Comparison of ENCODE assay signal across 9 cellular contexts in genomic region chr6:41937881-41938574, GRCh38. TPM values are rescaled to one million over a fixed set of nuclear protein-coding genes. Genes with fewer than 3 reads are reported as not detected.
A peak's percentile ranks its signal among the peaks of the same experiment; 100 is the strongest.
DNase-seq lines count a peak whose midpoint lies in the region; ATAC-seq and TF ChIP-seq lines count a peak whose summit lies in the region.
"Had no signal": no experiment of that assay in that cellular context is flagged by ENCODE, and none has a peak within 500 bp of the region (broad histone marks: within the 10 kb centered on the region; RNA-seq: fewer than 3 reads in every experiment).

No MANE protein-coding gene starts in this region.

- ATAC-seq in GM21576 (IDR thresholded peaks at IDR 0.05; ENCODE audit: unreplicated experiment) = no peak

- peak overlapping the region; percentile 57 for H3K27ac ChIP-seq in adipose tissue (ENCODE audit: low read depth, low read length)
- peak overlapping the region in 1 of 2 donors; percentile 87 for H3K27ac ChIP-seq in coronary artery

- no peak for TF ChIP-seq CTCF in coronary artery (IDR thresholded peaks at IDR 0.05)

- WGBS in adipose tissue, 3 donors = 30 to 68% (median 34%) methylated on average over 4 of the region's 4 CpGs

- DNase-seq in CMK (ENCODE audit: low read depth) (peak; percentile 68), myocyte (ENCODE audit: low read depth) (peak; percentile 84), superior temporal gyrus (ENCODE audit: extremely low spot score) (no peak), hippocampal formation (lab: John Stamatoyannopoulos, UW) (no peak), coronary artery (ENCODE audit: low spot score) (no peak)

- H3K4me3 ChIP-seq in coronary artery = no peak overlapping the region
- H3K4me3 ChIP-seq: ovary had no signal

TF ChIP-seq in PFSK-1, 5 proteins besides CTCF, POLR2A, EP300 and RAD21:
- TF ChIP-seq POLR2AphosphoS5 (IDR thresholded peaks at IDR 0.05; ENCODE audit: low read depth, low read length) (peak; percentile 24; the same call in 1 of the 2 replicates), FOXP2 (optimal IDR thresholded peaks at IDR 0.05; ENCODE audit: borderline replicate concordance, extremely low read depth, extremely low read length, insufficient read depth) (no peak)

RNA-seq across cellular contexts. Expression of gene CCND3, which starts 3.6 kb away (rescaled TPM):
- 42.9 TPM for polyA plus RNA-seq in PFSK-1 (2012; ENCODE audit: insufficient read length, low read depth)
- 100 to 1,000 TPM in 1 of 3 donors, 10 to 100 TPM in 2; 35.5 to 146 (median 95.9) TPM for polyA plus RNA-seq in adipose tissue
- 169 and 170 TPM in 2 replicates for total RNA-seq in myocyte
- 75.7 TPM for polyA plus RNA-seq in myocyte (2012)

RNA-seq across cellular contexts. Expression of gene BYSL, which starts 16.7 kb away (rescaled TPM):
- polyA plus RNA-seq in PFSK-1 (2012; ENCODE audit: insufficient read length, low read depth) = 149 TPM
- polyA plus RNA-seq in adipose tissue = 10 to 100 TPM in 2 of 3 donors, 1 to 10 TPM in 1; 9.3 to 32.7 (median 12.0) TPM
- total RNA-seq in myocyte = 28.1 and 28.3 TPM in 2 replicates
- 28.8 TPM for polyA plus RNA-seq in myocyte (2012)

RNA-seq across cellular contexts. Expression of gene MED20, which starts 17.1 kb away (rescaled TPM):
- polyA plus RNA-seq in PFSK-1 (2012; ENCODE audit: insufficient read length, low read depth) = 9.2 TPM
- polyA plus RNA-seq in adipose tissue = 1 to 10 TPM; 5.3 to 8.1 (median 7.0) TPM
- total RNA-seq in myocyte = 26.4 and 27.3 TPM in 2 replicates
- 27.3 TPM for polyA plus RNA-seq in myocyte (2012)

RNA-seq across cellular contexts. Expression of gene USP49, which starts 42.9 kb away (rescaled TPM):
- polyA plus RNA-seq in PFSK-1 (2012; ENCODE audit: insufficient read length, low read depth) = 1.2 TPM
- 1 to 10 TPM in 2 of 3 donors, under 1 TPM in 1; 0.79 to 1.9 (median 1.3) TPM for polyA plus RNA-seq in adipose tissue
- total RNA-seq in myocyte = 2.2 and 3.1 TPM in 2 replicates
- 3.0 TPM for polyA plus RNA-seq in myocyte (2012)

Comparison
In these comparisons a context has a peak if more than half of its experiments do, and no peak if none do; other contexts are left out.
1. DNase-seq: peak in CMK (single experiment) and myocyte (single experiment); none in superior temporal gyrus (single experiment), hippocampal formation (0 of 2) and coronary artery (single experiment).